In the genomic region with DNA sequence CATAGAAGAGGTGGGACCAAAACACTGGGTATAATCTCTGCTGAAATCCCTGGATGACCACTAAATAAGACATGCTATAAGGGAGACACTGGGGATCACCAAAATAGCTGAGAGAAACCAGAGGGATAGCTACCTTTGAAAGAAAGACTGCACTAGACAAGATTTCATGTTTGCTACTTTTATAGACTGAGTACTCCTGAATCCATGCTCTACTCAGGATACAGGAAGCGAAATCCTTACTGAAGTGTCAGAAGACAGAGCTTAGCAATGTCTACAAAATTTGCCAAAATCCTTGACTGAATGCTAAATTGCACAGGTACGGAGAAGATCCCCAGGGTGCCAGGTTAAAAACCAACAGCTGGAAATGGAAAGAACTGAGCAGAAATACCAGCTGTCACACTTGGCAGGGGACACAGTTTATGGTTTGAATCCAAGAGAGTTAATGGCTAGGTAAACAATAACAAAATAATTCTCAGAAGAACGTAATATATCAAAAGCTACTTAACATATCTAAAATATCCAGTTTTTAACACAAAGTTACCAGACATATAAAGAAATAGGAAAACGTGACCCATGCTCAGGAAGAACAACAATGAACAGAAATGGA, we compare ENCODE assay signal across 1 cellular context.
TF ChIP-seq lines count a peak whose summit lies in the region.

No MANE protein-coding gene starts in this region.

TF ChIP-seq in H1, 55 proteins besides CTCF, POLR2A, EP300 and RAD21:
- TF ChIP-seq SIN3A (conservative IDR thresholded peaks at IDR 0.05 in 1 of 2, IDR thresholded peaks at IDR 0.05 in 1 of 2; ENCODE audit: low read depth in 1 of 2, low read length in 2 of 2) (no peak), TBP (IDR thresholded peaks at IDR 0.05; ENCODE audit: low read depth, low read length) (no peak), CHD1 (IDR thresholded peaks at IDR 0.05; ENCODE audit: low read depth, low read length) (no peak), RNF2 (IDR thresholded peaks at IDR 0.05; ENCODE audit: borderline replicate concordance, low read depth, low read length, missing control alignments, poor library complexity, severe bottlenecking) (no peak), POLR2AphosphoS5 (IDR thresholded peaks at IDR 0.05; ENCODE audit: low read depth, low read length) (no peak)
- TF ChIP-seq, protein P1, sequence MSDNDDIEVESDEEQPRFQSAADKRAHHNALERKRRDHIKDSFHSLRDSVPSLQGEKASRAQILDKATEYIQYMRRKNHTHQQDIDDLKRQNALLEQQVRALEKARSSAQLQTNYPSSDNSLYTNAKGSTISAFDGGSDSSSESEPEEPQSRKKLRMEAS (IDR thresholded peaks at IDR 0.05), result no peak
